ENCODE assay signal across 7 cellular contexts in the genomic region with DNA sequence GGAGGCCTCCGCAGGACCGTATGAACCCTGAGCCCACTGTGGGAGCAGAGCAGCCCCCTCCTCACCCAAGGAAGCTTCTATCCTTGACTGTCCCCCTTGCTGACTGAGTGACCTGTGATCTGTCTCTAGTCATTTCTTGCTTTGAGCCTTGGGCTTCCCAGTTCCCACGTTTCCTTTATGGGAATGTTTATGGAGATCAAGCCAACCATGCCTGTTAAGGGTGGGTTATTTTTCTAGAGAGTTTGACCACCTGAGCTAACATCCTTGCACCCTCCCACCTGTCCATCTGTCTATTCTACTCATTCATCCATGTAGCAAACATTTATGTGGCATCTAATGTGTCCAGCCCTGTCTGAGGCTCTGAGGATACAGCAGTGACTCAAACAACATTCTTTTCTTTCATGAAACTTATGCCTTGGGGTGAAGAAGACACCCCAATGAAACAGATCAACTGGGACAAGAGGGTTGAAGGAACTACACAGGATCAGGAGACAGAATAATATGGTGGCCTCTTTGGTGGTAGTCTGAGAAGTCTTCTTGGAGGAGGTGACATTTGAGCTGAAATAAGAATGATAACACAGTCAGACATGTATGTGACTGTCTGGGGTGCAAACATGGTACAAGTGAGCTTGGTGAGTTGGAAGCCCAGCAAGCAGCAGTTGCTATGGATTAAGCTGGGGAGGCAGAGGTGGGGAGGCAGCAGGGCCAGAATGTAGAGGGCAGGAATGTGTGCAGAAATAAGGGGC. TPM values are rescaled to one million over a fixed set of nuclear protein-coding genes. Genes with fewer than 3 reads are reported as not detected.
A peak's percentile ranks its signal among the peaks of the same experiment; 100 is the strongest.
DNase-seq lines count a peak whose midpoint lies in the region; ATAC-seq lines count a peak whose summit lies in the region.

No MANE protein-coding gene starts in this region.

- H3K36me3 Mint-ChIP-seq in T-helper 17 cell (ENCODE audit: low read depth) (peaks cover 2% of the 10 kb centered on the region), immature natural killer cell (peaks cover 0 to 14% (median 4%) of the 10 kb centered on the region in 3 donors)
- H3K36me3 Mint-ChIP-seq in stimulated activated naive B cell treated with anti-CD40 and anti-IgM and Interleukin-4, amounts not matched to agents 10 μg/mL and 1 μg/mL and 100 μg/mL, for 72 hours, result peaks cover 35 to 52% of the 10 kb centered on the region in 2 donors

- no peaks in the 10 kb centered on the region for H3K9me3 ChIP-seq in T-helper 17 cell (ENCODE audit: control insufficient read depth, low read length, poor library complexity, severe bottlenecking)

- DNase-seq in T-helper 17 cell, result no peak
- DNase-seq in immature natural killer cell, result no peak
- no peak for DNase-seq in stimulated activated naive B cell treated with anti-CD40 and anti-IgM and Interleukin-4, amounts not matched to agents 10 μg/mL and 1 μg/mL and 100 μg/mL, for 72 hours
- DNase-seq in DMS153 treated with DMSO at 0.1 percent for 48 hours (lab: John Stamatoyannopoulos, UW; ENCODE audit: unreplicated experiment), result no peak
- no peak for DNase-seq in A172 (ENCODE audit: low spot score)

- peak overlapping the region; percentile 53 for H3K4me3 Mint-ChIP-seq in T-helper 17 cell
- H3K4me3 Mint-ChIP-seq in immature natural killer cell, result peak overlapping the region; percentile 70 to 85 (median 75)
- peak overlapping the region; percentile 55 to 66 for H3K4me3 Mint-ChIP-seq in stimulated activated naive B cell treated with anti-CD40 and anti-IgM and Interleukin-4, amounts not matched to agents 10 μg/mL and 1 μg/mL and 100 μg/mL, for 72 hours

- peaks cover 0 to 3% (median 0%) of the 10 kb centered on the region in 6 donors for H3K9me3 Mint-ChIP-seq in immature natural killer cell
- peaks cover 6% of the 10 kb centered on the region in 2 donors for H3K9me3 Mint-ChIP-seq in stimulated activated naive B cell treated with anti-CD40 and anti-IgM and Interleukin-4, amounts not matched to agents 10 μg/mL and 1 μg/mL and 100 μg/mL, for 72 hours

- ATAC-seq in GM21717 (IDR thresholded peaks at IDR 0.05; ENCODE audit: unreplicated experiment), result peak; percentile 8
- no peak for ATAC-seq in T-helper 17 cell
- ATAC-seq in stimulated activated naive B cell treated with anti-CD40 and anti-IgM and Interleukin-4, amounts not matched to agents 10 μg/mL and 1 μg/mL and 100 μg/mL, for 72 hours (replicated peaks), result peak in 1 of 2 donors; percentile 4
- ATAC-seq in GM21619 (IDR thresholded peaks at IDR 0.05; ENCODE audit: unreplicated experiment), result no peak

- H3K4me1 Mint-ChIP-seq in T-helper 17 cell, result peaks cover 16% of the 10 kb centered on the region
- H3K4me1 Mint-ChIP-seq in immature natural killer cell, result peaks cover 50 to 60% of the 10 kb centered on the region in 2 donors
- H3K4me1 Mint-ChIP-seq in stimulated activated naive B cell treated with anti-CD40 and anti-IgM and Interleukin-4, amounts not matched to agents 10 μg/mL and 1 μg/mL and 100 μg/mL, for 72 hours, result peaks cover 32 to 49% of the 10 kb centered on the region in 2 donors

- H3K27me3 Mint-ChIP-seq in T-helper 17 cell (no peaks in the 10 kb centered on the region), immature natural killer cell (ENCODE audit: low read depth in 3 of 3) (peaks cover 4 to 14% (median 9%) of the 10 kb centered on the region in 3 donors)
- H3K27me3 Mint-ChIP-seq in stimulated activated naive B cell treated with anti-CD40 and anti-IgM and Interleukin-4, amounts not matched to agents 10 μg/mL and 1 μg/mL and 100 μg/mL, for 72 hours, result no peaks in the 10 kb centered on the region

- peak overlapping the region; percentile 72 for H3K27ac Mint-ChIP-seq in T-helper 17 cell
- H3K27ac Mint-ChIP-seq in immature natural killer cell, result peak overlapping the region; percentile 78 to 94 (median 92)
- peak overlapping the region; percentile 67 for H3K27ac Mint-ChIP-seq in stimulated activated naive B cell treated with anti-CD40 and anti-IgM and Interleukin-4, amounts not matched to agents 10 μg/mL and 1 μg/mL and 100 μg/mL, for 72 hours

RNA-seq across cellular contexts. Expression of a gene that starts 30.5 kb away (rescaled TPM):
- 10 to 100 TPM; 12.2 to 22.1 TPM for total RNA-seq in T-helper 17 cell
- polyA plus RNA-seq in immature natural killer cell, result 10 to 100 TPM; 38.0 to 61.1 (median 48.1) TPM
- 18.3 and 19.7 TPM in 2 replicates for total RNA-seq in A172 (2014; rRNA removed; shearing (Covaris generic))
